19 cellular contexts compared by ENCODE assay signal in the genomic region with DNA sequence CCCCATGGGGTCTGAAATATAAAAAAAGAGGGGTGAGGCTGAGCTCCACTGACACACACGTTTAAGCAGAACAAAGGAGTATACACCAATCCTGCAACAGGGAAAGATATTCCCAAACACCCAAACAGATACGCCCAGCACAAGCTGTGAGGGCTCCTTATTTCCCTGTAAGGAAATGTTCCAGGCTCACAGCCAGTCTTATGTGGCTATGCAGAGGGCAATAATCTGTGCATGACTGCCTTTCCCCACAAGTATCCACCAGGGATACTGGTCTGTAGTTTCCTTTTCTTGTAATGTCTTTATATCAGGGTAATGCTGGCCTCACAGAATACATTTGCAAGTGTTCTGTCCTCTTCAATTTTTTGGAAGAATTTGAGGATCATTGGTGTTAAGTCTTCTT.
DNase-seq lines count a peak whose midpoint lies in the region; ATAC-seq and TF ChIP-seq lines count a peak whose summit lies in the region.
"Had no signal": no experiment of that assay in that cellular context is flagged by ENCODE, and none has a peak within 500 bp of the region (broad histone marks: within the 10 kb centered on the region; RNA-seq: fewer than 3 reads in every experiment).

No MANE protein-coding gene starts in this region.

- H3K36me3 ChIP-seq in GM23338 (ENCODE audit: insufficient read depth), result no peaks in the 10 kb centered on the region
- no peaks in the 10 kb centered on the region for H3K36me3 ChIP-seq in adipocyte (ENCODE audit: control insufficient read depth, insufficient read depth, low read length, severe bottlenecking)
- H3K36me3 ChIP-seq: BLaER1 treated with 17β-estradiol and CSF1 and Interleukin-3, amounts not matched to agents 10 nM and 100 nM; MG63 had no signal

- no peak overlapping the region for H3K4me2 ChIP-seq in GM23338
- H3K4me2 ChIP-seq: BLaER1 treated with 17β-estradiol and CSF1 and Interleukin-3, amounts not matched to agents 10 nM and 100 nM; SK-N-SH had no signal

- H3K4me1 ChIP-seq in GM23338 (ENCODE audit: insufficient read depth) (no peaks in the 10 kb centered on the region), adipocyte (ENCODE audit: control insufficient read depth, insufficient read depth, low read length) (no peaks in the 10 kb centered on the region)
- H3K4me1 ChIP-seq: BLaER1 treated with 17β-estradiol and CSF1 and Interleukin-3, amounts not matched to agents 10 nM and 100 nM had no signal

- H3K27me3 ChIP-seq in GM23338 (ENCODE audit: insufficient read depth) (no peaks in the 10 kb centered on the region), adipocyte (replicated peaks; ENCODE audit: control insufficient read depth, insufficient read depth, low read length) (no peaks in the 10 kb centered on the region)
- H3K27me3 ChIP-seq: BLaER1 treated with 17β-estradiol and CSF1 and Interleukin-3, amounts not matched to agents 10 nM and 100 nM; MG63 had no signal

- H3K27ac ChIP-seq in GM23338 (ENCODE audit: low read depth), result no peak overlapping the region
- H3K27ac ChIP-seq: BLaER1 treated with 17β-estradiol and CSF1 and Interleukin-3, amounts not matched to agents 10 nM and 100 nM; GM23248 had no signal

- H3K27me3 Mint-ChIP-seq in GM23338 (ENCODE audit: insufficient read depth, low read depth, poor library complexity), result no peaks in the 10 kb centered on the region

- no peak overlapping the region for H3K4me3 ChIP-seq in GM23338
- H3K4me3 ChIP-seq in adipocyte (ENCODE audit: low read length), result no peak overlapping the region
- H3K4me3 ChIP-seq: BLaER1 treated with 17β-estradiol and CSF1 and Interleukin-3, amounts not matched to agents 10 nM and 100 nM; GM23248; MG63 had no signal

- H3K79me2 ChIP-seq in GM23338 (replicated peaks; ENCODE audit: insufficient read depth), result no peaks in the 10 kb centered on the region

- no peaks in the 10 kb centered on the region for H3K4me1 Mint-ChIP-seq in GM23338

- H3F3A ChIP-seq in GM23338 (replicated peaks; ENCODE audit: low read depth), result no peaks in the 10 kb centered on the region

- intact Hi-C loops in sciatic nerve (cut with DNase I), result no loop called here

- no peaks in the 10 kb centered on the region for H3K36me3 Mint-ChIP-seq in GM23338 (ENCODE audit: low read depth)
- H3K36me3 Mint-ChIP-seq: CD8-positive, alpha-beta T cell had no signal

- no peak for DNase-seq in GM23338 (ENCODE audit: low spot score)
- peak; percentile 4 for DNase-seq in adipocyte (ENCODE audit: low read depth)
- DNase-seq in iris pigment epithelial cell (ENCODE audit: low read depth), result peak; percentile 21
- DNase-seq in sciatic nerve (ENCODE audit: low spot score), result no peak
- DNase-seq: Calu3; CD8-positive, alpha-beta T cell; GM23248; MG63; NCI-H1092; NCI-H1436 treated with DMSO at 0.1 percent for 48 hours; NCI-H2029 treated with DMSO at 0.1 percent for 48 hours; NCI-H446 treated with DMSO at 0.1 percent for 48 hours; NCI-H774; SHP77; SK-N-SH had no signal

- H3K9me2 ChIP-seq in GM23338 (ENCODE audit: insufficient read depth), result no peaks in the 10 kb centered on the region
- H3K9me2 ChIP-seq: SK-N-SH had no signal

- H3K9me3 Mint-ChIP-seq in GM23338, result no peaks in the 10 kb centered on the region
- H3K9me3 Mint-ChIP-seq: CD8-positive, alpha-beta T cell had no signal

- no peak overlapping the region for H3K27ac Mint-ChIP-seq in GM23338
- H3K27ac Mint-ChIP-seq: CD8-positive, alpha-beta T cell had no signal

- ATAC-seq in GM23338, result no peak
- ATAC-seq in sciatic nerve, result peak; percentile 59
- ATAC-seq in HG02870 (IDR thresholded peaks at IDR 0.05; ENCODE audit: unreplicated experiment), result no peak
- no peak for ATAC-seq in HG03159 (IDR thresholded peaks at IDR 0.05; ENCODE audit: unreplicated experiment)
- ATAC-seq in HG02571 (IDR thresholded peaks at IDR 0.05; ENCODE audit: unreplicated experiment), result no peak
- ATAC-seq: CD8-positive, alpha-beta T cell had no signal

- no peak overlapping the region for H3K9ac ChIP-seq in adipocyte (ENCODE audit: low read length)
- H3K9ac ChIP-seq: BLaER1 treated with 17β-estradiol and CSF1 and Interleukin-3, amounts not matched to agents 10 nM and 100 nM; GM23248; SK-N-SH had no signal

- H4K20me1 ChIP-seq in GM23338 (replicated peaks; ENCODE audit: insufficient read depth), result no peaks in the 10 kb centered on the region
- H4K20me1 ChIP-seq: BLaER1 treated with 17β-estradiol and CSF1 and Interleukin-3, amounts not matched to agents 10 nM and 100 nM had no signal

- no peak for TF ChIP-seq CTCF in GM23338 (conservative IDR thresholded peaks at IDR 0.05; ENCODE audit: low read depth in 2 of 2)

- H3K4me3 Mint-ChIP-seq in GM23338, result no peak overlapping the region
- H3K4me3 Mint-ChIP-seq: CD8-positive, alpha-beta T cell had no signal

- H2AFZ ChIP-seq in GM23338, result peak overlapping the region; percentile 50; the same call in 1 of the 2 replicates
- H2AFZ ChIP-seq: GM23248 had no signal

- no peaks in the 10 kb centered on the region for H3K9me3 ChIP-seq in adipocyte (ENCODE audit: control insufficient read depth, low read length)
- H3K9me3 ChIP-seq: MG63, SK-N-SH had no signal

TF ChIP-seq in GM23338, 12 proteins besides CTCF, POLR2A, EP300 and RAD21 (continues in another document):
- TF ChIP-seq, protein P1, sequence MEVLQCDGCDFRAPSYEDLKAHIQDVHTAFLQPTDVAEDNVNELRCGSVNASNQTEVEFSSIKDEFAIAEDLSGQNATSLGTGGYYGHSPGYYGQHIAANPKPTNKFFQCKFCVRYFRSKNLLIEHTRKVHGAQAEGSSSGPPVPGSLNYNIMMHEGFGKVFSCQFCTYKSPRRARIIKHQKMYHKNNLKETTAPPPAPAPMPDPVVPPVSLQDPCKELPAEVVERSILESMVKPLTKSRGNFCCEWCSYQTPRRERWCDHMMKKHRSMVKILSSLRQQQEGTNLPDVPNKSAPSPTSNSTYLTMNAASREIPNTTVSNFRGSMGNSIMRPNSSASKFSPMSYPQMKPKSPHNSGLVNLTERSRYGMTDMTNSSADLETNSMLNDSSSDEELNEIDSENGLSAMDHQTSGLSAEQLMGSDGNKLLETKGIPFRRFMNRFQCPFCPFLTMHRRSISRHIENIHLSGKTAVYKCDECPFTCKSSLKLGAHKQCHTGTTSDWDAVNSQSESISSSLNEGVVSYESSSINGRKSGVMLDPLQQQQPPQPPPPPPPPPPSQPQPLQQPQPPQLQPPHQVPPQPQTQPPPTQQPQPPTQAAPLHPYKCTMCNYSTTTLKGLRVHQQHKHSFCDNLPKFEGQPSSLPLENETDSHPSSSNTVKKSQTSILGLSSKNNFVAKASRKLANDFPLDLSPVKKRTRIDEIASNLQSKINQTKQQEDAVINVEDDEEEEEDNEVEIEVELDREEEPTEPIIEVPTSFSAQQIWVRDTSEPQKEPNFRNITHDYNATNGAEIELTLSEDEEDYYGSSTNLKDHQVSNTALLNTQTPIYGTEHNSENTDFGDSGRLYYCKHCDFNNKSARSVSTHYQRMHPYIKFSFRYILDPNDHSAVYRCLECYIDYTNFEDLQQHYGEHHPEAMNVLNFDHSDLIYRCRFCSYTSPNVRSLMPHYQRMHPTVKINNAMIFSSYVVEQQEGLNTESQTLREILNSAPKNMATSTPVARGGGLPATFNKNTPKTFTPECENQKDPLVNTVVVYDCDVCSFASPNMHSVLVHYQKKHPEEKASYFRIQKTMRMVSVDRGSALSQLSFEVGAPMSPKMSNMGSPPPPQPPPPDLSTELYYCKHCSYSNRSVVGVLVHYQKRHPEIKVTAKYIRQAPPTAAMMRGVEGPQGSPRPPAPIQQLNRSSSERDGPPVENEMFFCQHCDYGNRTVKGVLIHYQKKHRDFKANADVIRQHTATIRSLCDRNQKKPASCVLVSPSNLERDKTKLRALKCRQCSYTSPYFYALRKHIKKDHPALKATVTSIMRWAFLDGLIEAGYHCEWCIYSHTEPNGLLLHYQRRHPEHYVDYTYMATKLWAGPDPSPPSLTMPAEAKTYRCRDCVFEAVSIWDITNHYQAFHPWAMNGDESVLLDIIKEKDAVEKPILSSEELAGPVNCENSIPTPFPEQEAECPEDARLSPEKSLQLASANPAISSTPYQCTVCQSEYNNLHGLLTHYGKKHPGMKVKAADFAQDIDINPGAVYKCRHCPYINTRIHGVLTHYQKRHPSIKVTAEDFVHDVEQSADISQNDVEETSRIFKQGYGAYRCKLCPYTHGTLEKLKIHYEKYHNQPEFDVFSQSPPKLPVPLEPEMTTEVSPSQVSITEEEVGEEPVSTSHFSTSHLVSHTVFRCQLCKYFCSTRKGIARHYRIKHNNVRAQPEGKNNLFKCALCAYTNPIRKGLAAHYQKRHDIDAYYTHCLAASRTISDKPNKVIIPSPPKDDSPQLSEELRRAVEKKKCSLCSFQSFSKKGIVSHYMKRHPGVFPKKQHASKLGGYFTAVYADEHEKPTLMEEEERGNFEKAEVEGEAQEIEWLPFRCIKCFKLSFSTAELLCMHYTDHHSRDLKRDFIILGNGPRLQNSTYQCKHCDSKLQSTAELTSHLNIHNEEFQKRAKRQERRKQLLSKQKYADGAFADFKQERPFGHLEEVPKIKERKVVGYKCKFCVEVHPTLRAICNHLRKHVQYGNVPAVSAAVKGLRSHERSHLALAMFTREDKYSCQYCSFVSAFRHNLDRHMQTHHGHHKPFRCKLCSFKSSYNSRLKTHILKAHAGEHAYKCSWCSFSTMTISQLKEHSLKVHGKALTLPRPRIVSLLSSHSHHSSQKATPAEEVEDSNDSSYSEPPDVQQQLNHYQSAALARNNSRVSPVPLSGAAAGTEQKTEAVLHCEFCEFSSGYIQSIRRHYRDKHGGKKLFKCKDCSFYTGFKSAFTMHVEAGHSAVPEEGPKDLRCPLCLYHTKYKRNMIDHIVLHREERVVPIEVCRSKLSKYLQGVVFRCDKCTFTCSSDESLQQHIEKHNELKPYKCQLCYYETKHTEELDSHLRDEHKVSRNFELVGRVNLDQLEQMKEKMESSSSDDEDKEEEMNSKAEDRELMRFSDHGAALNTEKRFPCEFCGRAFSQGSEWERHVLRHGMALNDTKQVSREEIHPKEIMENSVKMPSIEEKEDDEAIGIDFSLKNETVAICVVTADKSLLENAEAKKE (CRISPR knock-in tag; IDR thresholded peaks at IDR 0.05), result no peak
- TF ChIP-seq STAT1 (IDR thresholded peaks at IDR 0.05; ENCODE audit: unreplicated experiment), result no peak
- TF ChIP-seq, protein P2, sequence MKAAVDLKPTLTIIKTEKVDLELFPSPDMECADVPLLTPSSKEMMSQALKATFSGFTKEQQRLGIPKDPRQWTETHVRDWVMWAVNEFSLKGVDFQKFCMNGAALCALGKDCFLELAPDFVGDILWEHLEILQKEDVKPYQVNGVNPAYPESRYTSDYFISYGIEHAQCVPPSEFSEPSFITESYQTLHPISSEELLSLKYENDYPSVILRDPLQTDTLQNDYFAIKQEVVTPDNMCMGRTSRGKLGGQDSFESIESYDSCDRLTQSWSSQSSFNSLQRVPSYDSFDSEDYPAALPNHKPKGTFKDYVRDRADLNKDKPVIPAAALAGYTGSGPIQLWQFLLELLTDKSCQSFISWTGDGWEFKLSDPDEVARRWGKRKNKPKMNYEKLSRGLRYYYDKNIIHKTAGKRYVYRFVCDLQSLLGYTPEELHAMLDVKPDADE (IDR thresholded peaks at IDR 0.05), result no peak
- TF ChIP-seq POLR2AphosphoS5 (IDR thresholded peaks at IDR 0.05; ENCODE audit: low read depth), result no peak

Comparison
In these comparisons a context has a peak if more than half of its experiments do, and no peak if none do; other contexts are left out.
1. DNase-seq: peak in adipocyte (single experiment) and iris pigment epithelial cell (single experiment); none in GM23338 (single experiment) and sciatic nerve (single experiment).